Comparison of ENCODE assay signal across 19 cellular contexts in genomic region chr6:23692184-23692583, GRCh38.
"Had no signal": no experiment of that assay in that cellular context is flagged by ENCODE, and none has a peak within 500 bp of the region (broad histone marks: within the 10 kb centered on the region; RNA-seq: fewer than 3 reads in every experiment).

No MANE protein-coding gene starts in this region.

- H3K4me1 ChIP-seq: ascending aorta, gastrocnemius medialis, left ventricle myocardium inferior, psoas muscle, tibial nerve had no signal

- H3K27ac ChIP-seq: ascending aorta, coronary artery, gastrocnemius medialis, left ventricle myocardium inferior, psoas muscle, tibial nerve had no signal

- H3K4me3 ChIP-seq: ascending aorta, coronary artery, gastrocnemius medialis, left ventricle myocardium inferior, psoas muscle, tibial nerve had no signal

- H3K9me3 ChIP-seq: ascending aorta, gastrocnemius medialis, left ventricle myocardium inferior, psoas muscle, tibial nerve had no signal

- H3K36me3 ChIP-seq: ascending aorta, gastrocnemius medialis, left ventricle myocardium inferior, tibial nerve had no signal

- DNase-seq: activated CD4-positive, alpha-beta T cell treated with anti-CD3 and anti-CD28 coated beads, Interleukin-2, amount 10 ng/mL, durations not matched to agents 7 days and 5 days; activated CD8-positive, alpha-beta memory T cell treated with anti-CD3 and anti-CD28 coated beads, Interleukin-2, amount 50 U/mL, for 4 hours; activated effector memory CD4-positive, alpha-beta T cell treated with Interleukin-2 at 50 U/mL for 16 hours; activated naive CD4-positive, alpha-beta T cell treated with anti-CD3 and anti-CD28 coated beads, Interleukin-2, amount 10 ng/mL, durations not matched to agents 7 days and 5 days; activated naive CD8-positive, alpha-beta T cell treated with anti-CD3 and anti-CD28 coated beads, Interleukin-2, amount 50 U/mL, for 24 hours; activated T-cell treated with anti-CD3 and anti-CD28 coated beads, Interleukin-2, amount 50 U/mL, for 4 hours; gastrocnemius medialis; head of caudate nucleus; left ventricle myocardium inferior; mammary epithelial cell; psoas muscle; right cardiac atrium; stimulated activated CD4-positive, alpha-beta T cell treated with anti-CD3 and anti-CD28 coated beads, Interleukin-2, amount 100 ng/mL, for 24 hours; stimulated activated naive CD4-positive, alpha-beta T cell treated with Interleukin-2 at 50 U/mL for 16 hours; T-helper 9 cell had no signal

- ATAC-seq: activated CD4-positive, CD25-positive, alpha-beta regulatory T cell treated with anti-CD3 and anti-CD28 coated beads, Interleukin-2, amount 50 U/mL, for 24 hours; activated naive CD8-positive, alpha-beta T cell treated with anti-CD3 and anti-CD28 coated beads, Interleukin-2, amount 50 U/mL, for 24 hours; activated T-cell treated with anti-CD3 and anti-CD28 coated beads, Interleukin-2, amount 50 U/mL, for 4 hours; gastrocnemius medialis; psoas muscle; right cardiac atrium had no signal

- H3K27me3 ChIP-seq: ascending aorta, gastrocnemius medialis, tibial nerve had no signal
